In the genomic region with DNA sequence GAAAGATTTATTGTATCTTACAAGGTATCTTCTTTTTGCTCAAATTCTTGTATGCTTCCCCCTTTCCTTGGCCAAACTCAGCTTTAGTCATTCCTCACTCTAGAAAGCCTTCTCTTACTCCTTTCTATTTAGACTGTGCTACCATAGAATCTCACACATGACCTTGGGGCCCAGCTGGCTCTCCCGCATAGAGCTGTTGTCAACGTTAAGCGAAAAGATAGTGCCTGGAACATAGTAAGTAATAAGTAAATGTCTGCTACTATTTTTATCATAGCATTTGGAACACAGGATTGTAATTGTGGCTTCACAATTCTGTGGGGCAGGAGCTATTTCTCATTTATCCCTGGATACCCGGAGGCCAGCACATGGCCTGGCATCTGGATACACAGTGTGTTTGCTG, we compare ENCODE assay signal across 32 cellular contexts. TPM values are rescaled to one million over a fixed set of nuclear protein-coding genes. Genes with fewer than 3 reads are reported as not detected.
"Had no signal": no experiment of that assay in that cellular context is flagged by ENCODE, and none has a peak within 500 bp of the region (broad histone marks: within the 10 kb centered on the region; RNA-seq: fewer than 3 reads in every experiment).

No MANE protein-coding gene starts in this region.

- H3K4me3 ChIP-seq: esophagus squamous epithelium, lower lobe of right lung, ovary, psoas muscle, smooth muscle cell, stomach, thyroid gland had no signal

- H3K9me3 ChIP-seq: esophagus squamous epithelium, lower lobe of right lung, ovary, psoas muscle, stomach, thyroid gland had no signal

- H3K4me2 ChIP-seq: smooth muscle cell had no signal

- H3K4me1 ChIP-seq: lower lobe of right lung, psoas muscle had no signal

- H3K27me3 ChIP-seq: esophagus squamous epithelium, ovary, stomach, thyroid gland had no signal

- DNase-seq: cerebellar nuclear complex; cortex of kidney; effector memory CD8-positive, alpha-beta T cell; erythroblast; esophagus squamous epithelium; foreskin melanocyte; glutamatergic neuron; lower lobe of right lung; naive thymus-derived CD8-positive, alpha-beta T cell; nephron progenitor cell; occipital lobe; ovary; posterior cingulate gyrus; psoas muscle; stimulated activated CD4-positive, alpha-beta T cell treated with anti-CD3 and anti-CD28 coated beads, Interleukin-2, amount 100 ng/mL, for 24 hours; stimulated activated CD4-positive, alpha-beta T cell treated with anti-CD3 and anti-CD28 coated beads, Interleukin-4, amount 100 ng/mL, for 24 hours; stimulated activated naive CD4-positive, alpha-beta T cell treated with Interleukin-2 at 50 U/mL for 16 hours; stomach; thyroid gland had no signal

- H3K27ac ChIP-seq: esophagus squamous epithelium, lower lobe of right lung, ovary, psoas muscle, stomach, thyroid gland had no signal

- H3K36me3 ChIP-seq: esophagus squamous epithelium, lower lobe of right lung, ovary, stomach, thyroid gland had no signal

- ATAC-seq: effector memory CD8-positive, alpha-beta T cell; left lobe of liver; lower lobe of right lung; naive thymus-derived CD8-positive, alpha-beta T cell; psoas muscle; sciatic nerve; stimulated activated effector memory CD8-positive, alpha-beta T cell treated with anti-CD3 and anti-CD28 coated beads, Interleukin-12 subunit alpha, Interleukin-12 subunit beta, amount 100 ng/mL, for 72 hours had no signal

- FAIRE-seq: endometrium, keratinocyte had no signal

RNA-seq across cellular contexts. Expression of gene OR4B1, which starts 38.9 kb away (rescaled TPM):
- total RNA-seq: dermis microvascular lymphatic vessel endothelial cell; esophagus squamous epithelium; left lobe of liver; lower lobe of right lung; mesenteric fat pad; myocyte; naive thymus-derived CD8-positive, alpha-beta T cell; occipital lobe; ovary; psoas muscle; renal cortical epithelial cell; sciatic nerve; smooth muscle cell; stomach; subcutaneous adipose tissue; temporal lobe; thyroid gland; urinary bladder had no signal
- polyA plus RNA-seq: keratinocyte; naive thymus-derived CD8-positive, alpha-beta T cell; ovary; psoas muscle; smooth muscle cell; stomach; urinary bladder had no signal
